Comparison of ENCODE assay signal across 18 cellular contexts in the genomic region with DNA sequence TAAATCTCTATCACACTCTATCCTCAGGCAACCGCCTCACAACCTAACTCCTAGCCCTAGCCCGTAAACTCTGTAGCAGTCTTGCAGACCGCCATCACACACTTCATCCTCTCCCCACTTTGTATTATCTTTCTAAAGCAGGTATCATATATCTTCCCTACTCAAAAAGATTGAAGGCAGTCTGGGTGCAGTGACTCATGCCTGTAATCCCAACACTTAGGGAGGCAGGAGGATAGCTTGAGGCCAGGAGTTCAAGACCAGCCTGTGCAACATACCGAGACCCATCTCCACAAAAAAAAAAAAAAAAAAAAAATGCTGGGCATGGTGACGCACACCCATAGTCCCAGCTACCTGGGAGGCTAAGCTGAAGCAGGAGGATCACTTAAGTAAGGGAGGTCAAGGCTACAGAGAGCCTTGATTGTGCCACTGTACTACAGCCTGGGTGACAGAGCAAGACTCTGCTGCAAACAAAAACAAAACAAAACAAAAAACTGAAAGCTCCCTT. TPM values are rescaled to one million over a fixed set of nuclear protein-coding genes. Genes with fewer than 3 reads are reported as not detected.
A peak's percentile ranks its signal among the peaks of the same experiment; 100 is the strongest.
DNase-seq lines count a peak whose midpoint lies in the region; ATAC-seq and TF ChIP-seq lines count a peak whose summit lies in the region.
"Had no signal": no experiment of that assay in that cellular context is flagged by ENCODE, and none has a peak within 500 bp of the region (broad histone marks: within the 10 kb centered on the region; RNA-seq: fewer than 3 reads in every experiment).

No MANE protein-coding gene starts in this region.

- H3K4me3 ChIP-seq in GM23338 (no peak overlapping the region), ovary (no peak overlapping the region)
- no peak overlapping the region for H3K4me3 ChIP-seq in naive thymus-derived CD4-positive, alpha-beta T cell (ENCODE audit: low read length)
- H3K4me3 ChIP-seq: esophagus muscularis mucosa, thyroid gland had no signal

- H3K4me3 Mint-ChIP-seq in activated CD4-positive, alpha-beta T cell treated with anti-CD3 and anti-CD28 coated beads for 36 hours = no peak overlapping the region
- H3K4me3 Mint-ChIP-seq in GM23338 = no peak overlapping the region
- peak overlapping the region; percentile 42 for H3K4me3 Mint-ChIP-seq in activated T-helper 17 cell treated with anti-CD3 and anti-CD28 coated beads, Interleukin-2, amount 50 U/mL, for 72 hours
- H3K4me3 Mint-ChIP-seq in naive thymus-derived CD4-positive, alpha-beta T cell = peak overlapping the region in 9 of 10 donors; percentile 10 to 83 (median 70)

- peaks cover 73% of the 10 kb centered on the region for H3K4me1 Mint-ChIP-seq in activated CD4-positive, alpha-beta T cell treated with anti-CD3 and anti-CD28 coated beads for 36 hours
- H3K4me1 Mint-ChIP-seq in GM23338 = peaks cover 5% of the 10 kb centered on the region; the same call in 1 of the 3 replicates
- H3K4me1 Mint-ChIP-seq in activated T-helper 17 cell treated with anti-CD3 and anti-CD28 coated beads, Interleukin-2, amount 50 U/mL, for 72 hours = peaks cover 60% of the 10 kb centered on the region
- peaks cover 41 to 77% (median 69%) of the 10 kb centered on the region in 7 donors for H3K4me1 Mint-ChIP-seq in naive thymus-derived CD4-positive, alpha-beta T cell

- ATAC-seq in activated CD4-positive, alpha-beta T cell treated with anti-CD3 and anti-CD28 coated beads for 36 hours = no peak
- ATAC-seq in GM23338 = no peak
- ATAC-seq in activated T-helper 17 cell treated with anti-CD3 and anti-CD28 coated beads, Interleukin-2, amount 50 U/mL, for 72 hours (replicated peaks) = no peak
- ATAC-seq in naive thymus-derived CD4-positive, alpha-beta T cell = no peak

- intact Hi-C loops in activated CD4-positive, alpha-beta T cell treated with anti-CD3 and anti-CD28 coated beads for 36 hours (cut with DNase I, micrococcal nuclease) = loop anchor here in 1 of 2 experiments (2.0 kb wide), 1 partner anchor 20 kb away; no protein-coding TSS in a partner anchor
- intact Hi-C loops in naive thymus-derived CD4-positive, alpha-beta T cell (cut with micrococcal nuclease) = loop anchor here (1.0 to 5.0 kb wide), 3 partner anchors 10 to 41 kb away; no protein-coding TSS in a partner anchor
- intact Hi-C loops in ovary (cut with DNase I) = no loop called here

- peaks cover 40% of the 10 kb centered on the region for H3K36me3 Mint-ChIP-seq in activated CD4-positive, alpha-beta T cell treated with anti-CD3 and anti-CD28 coated beads for 36 hours (ENCODE audit: low read depth)
- no peaks in the 10 kb centered on the region; the same call in 1 of the 3 replicates for H3K36me3 Mint-ChIP-seq in GM23338 (ENCODE audit: low read depth)
- H3K36me3 Mint-ChIP-seq in activated T-helper 17 cell treated with anti-CD3 and anti-CD28 coated beads, Interleukin-2, amount 50 U/mL, for 72 hours (ENCODE audit: low read depth) = peaks cover 76% of the 10 kb centered on the region
- H3K36me3 Mint-ChIP-seq in naive thymus-derived CD4-positive, alpha-beta T cell = peaks cover 0 to 14% (median 6%) of the 10 kb centered on the region in 5 donors

- H3K27me3 ChIP-seq in GM23338 (ENCODE audit: insufficient read depth) (no peaks in the 10 kb centered on the region), ovary (no peaks in the 10 kb centered on the region)
- H3K27me3 ChIP-seq in naive thymus-derived CD4-positive, alpha-beta T cell (ENCODE audit: control insufficient read depth in 2 of 2, insufficient read depth in 2 of 2, low read length in 2 of 2) = no peaks in the 10 kb centered on the region
- H3K27me3 ChIP-seq: esophagus muscularis mucosa, thyroid gland had no signal

- H3F3A ChIP-seq in GM23338 (replicated peaks; ENCODE audit: low read depth) = no peaks in the 10 kb centered on the region

- no peaks in the 10 kb centered on the region for H3K9me3 ChIP-seq in naive thymus-derived CD4-positive, alpha-beta T cell (ENCODE audit: control insufficient read depth in 2 of 3, low read length in 3 of 3)
- H3K9me3 ChIP-seq in ovary = no peaks in the 10 kb centered on the region
- H3K9me3 ChIP-seq: esophagus muscularis mucosa, thyroid gland had no signal

- H3K9me2 ChIP-seq in GM23338 (ENCODE audit: insufficient read depth) = no peaks in the 10 kb centered on the region

- no peak for TF ChIP-seq POLR2A in ovary (IDR thresholded peaks at IDR 0.05)

- H3K27ac ChIP-seq in GM23338 (ENCODE audit: low read depth) (no peak overlapping the region; the same call in 1 of the 2 replicates), ovary (no peak overlapping the region)
- peak overlapping the region; percentile 66 for H3K27ac ChIP-seq in naive thymus-derived CD4-positive, alpha-beta T cell (ENCODE audit: low read depth, low read length)
- H3K27ac ChIP-seq: C4-2B, esophagus muscularis mucosa, thyroid gland had no signal

- POLR2A ChIA-PET in activated CD4-positive, alpha-beta T cell treated with anti-CD3 and anti-CD28 coated beads for 36 hours (lab: Charles Lee) = no interaction called here
- POLR2A ChIA-PET in naive thymus-derived CD4-positive, alpha-beta T cell (lab: Charles Lee) = interaction anchor here (0.7 to 2.5 kb wide), 4 partner anchors 12 to 129 kb away, joined by 4 to 20 read pairs (median 11); a partner anchor contains a TSS

- no peak overlapping the region for H2AFZ ChIP-seq in GM23338

- H4K20me1 ChIP-seq in GM23338 (replicated peaks; ENCODE audit: insufficient read depth) = no peaks in the 10 kb centered on the region; the same call in 1 of the 2 replicates

- 98 to 100% (median 99%) methylated on average over 5 of the region's 5 CpGs for WGBS in ovary, 3 donors

- CTCF ChIA-PET in activated CD4-positive, alpha-beta T cell treated with anti-CD3 and anti-CD28 coated beads for 36 hours (lab: Charles Lee) = interaction anchor here (0.6 to 0.9 kb wide), 2 partner anchors 9 to 21 kb away, joined by 3 read pairs; no protein-coding TSS in a partner anchor
- CTCF ChIA-PET in naive thymus-derived CD4-positive, alpha-beta T cell (lab: Charles Lee) = interaction anchor here (2.7 kb wide), 1 partner anchor 21 kb away, joined by 11 read pairs; no protein-coding TSS in a partner anchor

- H3K27me3 Mint-ChIP-seq in activated CD4-positive, alpha-beta T cell treated with anti-CD3 and anti-CD28 coated beads for 36 hours = no peaks in the 10 kb centered on the region
- H3K27me3 Mint-ChIP-seq in GM23338 (ENCODE audit: insufficient read depth, low read depth, poor library complexity) = peaks cover 3% of the 10 kb centered on the region
- no peaks in the 10 kb centered on the region for H3K27me3 Mint-ChIP-seq in activated T-helper 17 cell treated with anti-CD3 and anti-CD28 coated beads, Interleukin-2, amount 50 U/mL, for 72 hours
- no peaks in the 10 kb centered on the region for H3K27me3 Mint-ChIP-seq in naive thymus-derived CD4-positive, alpha-beta T cell

- peaks cover 4% of the 10 kb centered on the region for H3K9me3 Mint-ChIP-seq in activated CD4-positive, alpha-beta T cell treated with anti-CD3 and anti-CD28 coated beads for 36 hours (ENCODE audit: low read depth)
- no peaks in the 10 kb centered on the region for H3K9me3 Mint-ChIP-seq in GM23338
- H3K9me3 Mint-ChIP-seq in activated T-helper 17 cell treated with anti-CD3 and anti-CD28 coated beads, Interleukin-2, amount 50 U/mL, for 72 hours = peaks cover 7% of the 10 kb centered on the region
- peaks cover 0 to 7% (median 0%) of the 10 kb centered on the region in 11 donors for H3K9me3 Mint-ChIP-seq in naive thymus-derived CD4-positive, alpha-beta T cell

- H3K36me3 ChIP-seq in GM23338 (ENCODE audit: insufficient read depth) (no peaks in the 10 kb centered on the region), ovary (no peaks in the 10 kb centered on the region)
- no peaks in the 10 kb centered on the region for H3K36me3 ChIP-seq in naive thymus-derived CD4-positive, alpha-beta T cell (ENCODE audit: control insufficient read depth in 2 of 3, insufficient read depth in 3 of 3, low read length in 3 of 3)
- H3K36me3 ChIP-seq: thyroid gland had no signal

- no peak overlapping the region for H3K4me2 ChIP-seq in GM23338

- peaks cover 89% of the 10 kb centered on the region for H3K79me2 ChIP-seq in GM23338 (replicated peaks; ENCODE audit: insufficient read depth)

- no peaks in the 10 kb centered on the region; the same call in 1 of the 2 replicates for H3K4me1 ChIP-seq in GM23338 (ENCODE audit: insufficient read depth)
- H3K4me1 ChIP-seq in naive thymus-derived CD4-positive, alpha-beta T cell (ENCODE audit: control insufficient read depth in 2 of 2, insufficient read depth in 2 of 2, low read length in 2 of 2) = peaks cover 36 to 55% of the 10 kb centered on the region in 2 donors
- H3K4me1 ChIP-seq in ovary (ENCODE audit: insufficient read depth) = peaks cover 5% of the 10 kb centered on the region

- TF ChIP-seq EP300 in ovary (IDR thresholded peaks at IDR 0.05) = no peak

- TF ChIP-seq CTCF in GM23338 (conservative IDR thresholded peaks at IDR 0.05; ENCODE audit: low read depth in 2 of 2) (no peak), ovary (IDR thresholded peaks at IDR 0.05) (no peak)

- no peak for DNase-seq in activated CD4-positive, alpha-beta T cell treated with anti-CD3 and anti-CD28 coated beads for 36 hours
- DNase-seq in activated CD4-positive, alpha-beta T cell treated with anti-CD3 and anti-CD28 coated beads, Interleukin-2, amount 50 U/mL, for 1 hour = no peak
- DNase-seq in GM23338 (ENCODE audit: low spot score) (no peak), activated gamma-delta T cell treated with Interleukin-2 at 50 U/mL for 16 hours (no peak), ovary (no peak), NAMALWA (ENCODE audit: low spot score) (no peak)
- no peak for DNase-seq in naive thymus-derived CD4-positive, alpha-beta T cell
- DNase-seq: DMS53; KG1; left colon; NCI-H1436; NCI-H226; NK-92 treated with Interleukin-12 subunit alpha and Interleukin-12 subunit beta, amount 100 ng/mL, for 24 hours; stimulated activated CD4-positive, alpha-beta T cell treated with anti-CD3 and anti-CD28 coated beads, Interleukin-12 subunit alpha, Interleukin-12 subunit beta, amount 100 ng/mL, for 4 hours; thyroid gland had no signal

- H3K27ac Mint-ChIP-seq in activated CD4-positive, alpha-beta T cell treated with anti-CD3 and anti-CD28 coated beads for 36 hours = peak overlapping the region; percentile 74
- H3K27ac Mint-ChIP-seq in GM23338 = peak overlapping the region; percentile 14
- peak overlapping the region; percentile 81 for H3K27ac Mint-ChIP-seq in activated T-helper 17 cell treated with anti-CD3 and anti-CD28 coated beads, Interleukin-2, amount 50 U/mL, for 72 hours
- peak overlapping the region; percentile 1 to 97 (median 94) for H3K27ac Mint-ChIP-seq in naive thymus-derived CD4-positive, alpha-beta T cell

RNA-seq across cellular contexts. Expression of a gene that starts 22.9 kb away (rescaled TPM):
- total RNA-seq in activated CD4-positive, alpha-beta T cell treated with anti-CD3 and anti-CD28 coated beads for 36 hours = 10 to 100 TPM; 50.8 to 65.0 TPM
- total RNA-seq in GM23338 (2014; rRNA removed; shearing (Covaris generic)) = 31.8 and 33.6 TPM in 2 replicates
- polyA plus RNA-seq in GM23338 (2016; fragmentation: Nextera tagmentation; extraction: Ambion mirVana) (11.9 and 12.1 TPM in 2 replicates), ovary (10 to 100 TPM; 24.8 to 50.6 TPM)
- total RNA-seq in activated T-helper 17 cell treated with anti-CD3 and anti-CD28 coated beads, Interleukin-2, amount 50 U/mL, for 72 hours = 10 to 100 TPM; 57.3 to 68.2 TPM
- 10 to 100 TPM; 45.4 to 56.9 (median 49.2) TPM for total RNA-seq in naive thymus-derived CD4-positive, alpha-beta T cell
- polyA plus RNA-seq in naive thymus-derived CD4-positive, alpha-beta T cell = 1 to 10 TPM; 2.7 to 3.5 TPM
- total RNA-seq in ovary = 10 to 100 TPM; 26.5 to 40.8 (median 37.0) TPM

Comparison
In these comparisons a context has a peak if more than half of its experiments do, and no peak if none do; other contexts are left out.
1. H3K27ac Mint-ChIP-seq: peak in every context shown above with its lines; median percentile 94 in naive thymus-derived CD4-positive, alpha-beta T cell; 81 in activated T-helper 17 cell treated with anti-CD3 and anti-CD28 coated beads, Interleukin-2, amount 50 U/mL, for 72 hours; 74 in activated CD4-positive, alpha-beta T cell treated with anti-CD3 and anti-CD28 coated beads for 36 hours; 14 in GM23338.
2. H3K4me3 Mint-ChIP-seq: peak in activated T-helper 17 cell treated with anti-CD3 and anti-CD28 coated beads, Interleukin-2, amount 50 U/mL, for 72 hours (single experiment) and naive thymus-derived CD4-positive, alpha-beta T cell (9 of 10); none in activated CD4-positive, alpha-beta T cell treated with anti-CD3 and anti-CD28 coated beads for 36 hours (single experiment) and GM23338 (single experiment).
3. intact Hi-C loops: an anchor here in naive thymus-derived CD4-positive, alpha-beta T cell (1.0 to 5.0 kb wide); none called in ovary.